In the genomic region with DNA sequence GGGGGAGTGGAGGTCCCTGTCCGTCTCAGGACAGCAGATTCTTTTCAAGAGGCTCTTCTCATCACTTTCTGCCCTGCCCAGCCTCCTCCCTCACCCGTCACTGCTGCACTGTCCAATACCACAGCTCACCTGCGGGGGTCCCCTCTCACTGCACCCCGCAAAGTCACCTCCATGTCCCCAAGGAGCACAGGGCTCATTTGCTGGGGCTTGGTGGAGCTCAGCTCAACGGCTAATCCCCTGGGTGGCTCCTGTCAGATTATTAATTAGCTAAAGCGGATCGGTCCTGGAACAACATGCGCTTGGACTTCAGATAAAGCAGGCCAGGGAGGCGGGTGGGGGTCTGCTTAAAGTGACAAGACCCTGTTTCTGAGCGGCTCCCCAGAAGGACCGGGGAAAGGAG, we compare ENCODE assay signal across 14 cellular contexts. TPM values are rescaled to one million over a fixed set of nuclear protein-coding genes. Genes with fewer than 3 reads are reported as not detected.
DNase-seq lines count a peak whose midpoint lies in the region; ATAC-seq, FAIRE-seq and TF ChIP-seq lines count a peak whose summit lies in the region.
"Had no signal": no experiment of that assay in that cellular context is flagged by ENCODE, and none has a peak within 500 bp of the region (broad histone marks: within the 10 kb centered on the region; RNA-seq: fewer than 3 reads in every experiment).

No MANE protein-coding gene starts in this region.

- H3K4me3 Mint-ChIP-seq in HFFc6, result no peak overlapping the region

- FAIRE-seq in small intestine (lab: Jason Lieb, UNC), result no peak
- FAIRE-seq: endothelial cell of umbilical vein had no signal

- ATAC-seq in foreskin keratinocyte, result no peak
- ATAC-seq: Panc1 had no signal

- peak; percentile 23 for TF ChIP-seq CTCF in NB4 (IDR thresholded peaks at IDR 0.05; ENCODE audit: low read depth, low read length)
- TF ChIP-seq CTCF in foreskin keratinocyte (conservative IDR thresholded peaks at IDR 0.05), result peak; percentile 24
- TF ChIP-seq CTCF in tibial nerve (IDR thresholded peaks at IDR 0.05), result no peak
- no peak for TF ChIP-seq CTCF in HFFc6 (IDR thresholded peaks at IDR 0.05)

- H3K9me3 Mint-ChIP-seq in HFFc6, result no peaks in the 10 kb centered on the region

- peak; percentile 37 for DNase-seq in activated CD4-positive, alpha-beta T cell treated with anti-CD3 and anti-CD28 coated beads for 48 hours
- DNase-seq in activated CD4-positive, alpha-beta T cell treated with anti-CD3 and anti-CD28 coated beads for 4 hours, result no peak
- DNase-seq in NB4 (ENCODE audit: low read depth) (peak; percentile 28), foreskin keratinocyte (no peak), small intestine (peak; percentile 57), tibial nerve (ENCODE audit: low spot score in 2 of 2) (no peak), SHP77 (lab: John Stamatoyannopoulos, UW) (no peak), HFFc6 (no peak)
- DNase-seq: ACHN; activated CD8-positive, alpha-beta memory T cell treated with anti-CD3 and anti-CD28 coated beads for 24 hours; anterior cingulate cortex; foreskin fibroblast had no signal

- no peaks in the 10 kb centered on the region for H3K36me3 Mint-ChIP-seq in HFFc6 (ENCODE audit: low read depth)

- H3K9me3 ChIP-seq in small intestine (ENCODE audit: control insufficient read depth, low read depth) (no peaks in the 10 kb centered on the region), tibial nerve (no peaks in the 10 kb centered on the region)

- H3K4me1 ChIP-seq in foreskin keratinocyte (no peaks in the 10 kb centered on the region), small intestine (ENCODE audit: control insufficient read depth in 2 of 2, insufficient read depth in 1 of 2, low read depth in 1 of 2, low read length in 1 of 2) (peaks cover 0 to 15% of the 10 kb centered on the region in 2 donors), tibial nerve (peaks cover 0 to 13% (median 5%) of the 10 kb centered on the region in 4 donors)

- peaks cover 0 to 2% of the 10 kb centered on the region in 2 donors for H3K36me3 ChIP-seq in small intestine (ENCODE audit: control insufficient read depth in 2 of 2, insufficient read depth in 2 of 2, low read length in 2 of 2)
- no peaks in the 10 kb centered on the region for H3K36me3 ChIP-seq in tibial nerve

- TF ChIP-seq POLR2A in NB4 (IDR thresholded peaks at IDR 0.05; ENCODE audit: extremely low read depth, insufficient read length), result no peak
- TF ChIP-seq POLR2A in tibial nerve (IDR thresholded peaks at IDR 0.05), result no peak

- TF ChIP-seq EP300 in tibial nerve (IDR thresholded peaks at IDR 0.05), result no peak

- H3K4me3 ChIP-seq in NB4 (ENCODE audit: low read depth, low read length) (no peak overlapping the region), small intestine (ENCODE audit: low read depth in 1 of 2, low read length in 2 of 2) (no peak overlapping the region), tibial nerve (no peak overlapping the region)

- no peaks in the 10 kb centered on the region for H3K27me3 ChIP-seq in foreskin keratinocyte
- peaks cover 0 to 2% of the 10 kb centered on the region in 2 donors for H3K27me3 ChIP-seq in small intestine (ENCODE audit: control insufficient read depth in 2 of 2, insufficient read depth in 2 of 2, low read length in 2 of 2)
- H3K27me3 ChIP-seq in tibial nerve, result peaks cover 0 to 32% of the 10 kb centered on the region in 2 donors

- H3K27ac ChIP-seq in foreskin keratinocyte (no peak overlapping the region), small intestine (ENCODE audit: low read depth in 1 of 2, low read length in 1 of 2) (no peak overlapping the region), tibial nerve (no peak overlapping the region)

- no peak overlapping the region for H3K27ac Mint-ChIP-seq in HFFc6

- WGBS in small intestine, 3 donors, result 23 to 47% (median 33%) methylated on average over 11 of the region's 11 CpGs
- 55 to 68% methylated on average over 11 of the region's 11 CpGs for WGBS in tibial nerve, 2 donors

- peaks cover 40% of the 10 kb centered on the region for H3K27me3 Mint-ChIP-seq in HFFc6 (ENCODE audit: insufficient read depth)

- no peaks in the 10 kb centered on the region for H3K4me1 Mint-ChIP-seq in HFFc6 (ENCODE audit: low read depth)

RNA-seq across cellular contexts. Expression of a gene that starts 43.2 kb away (rescaled TPM):
- total RNA-seq in foreskin keratinocyte (4.7 and 6.8 TPM in 2 replicates), tibial nerve (1 to 10 TPM; 1.7 to 7.5 (median 5.1) TPM)
- polyA plus RNA-seq in foreskin keratinocyte (2.7 and 3.5 TPM in 2 replicates), small intestine (10 to 100 TPM; 13.5 to 23.0 (median 15.4) TPM)
- total RNA-seq in HFFc6 (2021; fragmentation: NEBNext Ultra II Directional; extraction: Animal tissue kit (Norgen Biotek cat#: 25700)), result under 1 TPM; 0.14 to 0.67 (median 0.43) TPM

Comparison
In these comparisons a context has a peak if more than half of its experiments do, and no peak if none do; other contexts are left out.
1. DNase-seq: peak in activated CD4-positive, alpha-beta T cell treated with anti-CD3 and anti-CD28 coated beads for 48 hours (single experiment), NB4 (single experiment) and small intestine (single experiment); none in activated CD4-positive, alpha-beta T cell treated with anti-CD3 and anti-CD28 coated beads for 4 hours (0 of 2), foreskin keratinocyte (0 of 2), tibial nerve (0 of 2), SHP77 (0 of 2) and HFFc6 (single experiment).
2. CTCF ChIP-seq: peak in NB4 (single experiment) and foreskin keratinocyte (single experiment); none in tibial nerve (0 of 5) and HFFc6 (single experiment).